Comparison of ENCODE assay signal across 19 cellular contexts in the genomic region with DNA sequence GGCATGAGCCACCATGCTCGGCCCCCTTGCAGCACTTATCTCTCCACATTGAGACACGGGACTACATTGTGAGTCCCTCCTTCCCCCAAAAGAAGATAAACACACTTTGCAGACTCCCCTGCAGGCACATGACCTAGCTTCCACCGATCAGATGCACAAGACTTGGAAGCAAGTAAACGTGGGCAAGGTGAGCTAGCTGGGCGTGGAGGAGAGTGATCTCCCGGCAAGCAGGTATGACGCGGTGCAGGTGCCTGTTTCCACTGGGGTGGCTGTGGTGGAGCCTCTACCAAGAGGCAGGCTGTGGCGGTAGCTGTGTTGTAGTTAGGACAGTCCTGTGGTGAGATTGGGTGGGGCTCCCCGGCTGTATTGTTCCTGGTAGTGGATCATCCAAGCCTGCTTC.
"Had no signal": no experiment of that assay in that cellular context is flagged by ENCODE, and none has a peak within 500 bp of the region (broad histone marks: within the 10 kb centered on the region; RNA-seq: fewer than 3 reads in every experiment).

No MANE protein-coding gene starts in this region.

- FAIRE-seq: astrocyte, endothelial cell of umbilical vein, frontal cortex had no signal

- DNase-seq: activated CD4-positive, alpha-beta T cell treated with anti-CD3 and anti-CD28 coated beads, Interleukin-2, amount 50 U/mL, for 1 hour; activated CD8-positive, alpha-beta memory T cell treated with anti-CD3 and anti-CD28 coated beads, Interleukin-2, amount 50 U/mL, for 4 hours; activated gamma-delta T cell treated with Interleukin-2 at 50 U/mL for 16 hours; activated T-cell treated with anti-CD3 and anti-CD28 coated beads, Interleukin-2, amount 50 U/mL, for 72 hours; cerebellar nuclear complex; effector CD8-positive, alpha-beta T cell; hypothalamus; T1000; trophoblast cell had no signal

- H3K36me3 ChIP-seq: adrenal gland, breast epithelium had no signal

- ATAC-seq: activated CD4-positive, CD25-positive, alpha-beta regulatory T cell treated with anti-CD3 and anti-CD28 coated beads, Interleukin-2, amount 50 U/mL, for 24 hours; activated naive CD4-positive, alpha-beta T cell treated with anti-CD3 and anti-CD28 coated beads, Interleukin-2, amount 50 U/mL, for 72 hours; activated T-cell treated with anti-CD3 and anti-CD28 coated beads, Interleukin-2, amount 50 U/mL, for 72 hours; left lobe of liver; natural killer cell treated with Interleukin-12 subunit alpha and Interleukin-12 subunit beta and Interleukin-15 and Interleukin-18, amount 100 ng/mL, for 72 hours had no signal

- H3K9me3 ChIP-seq: adrenal gland, breast epithelium had no signal

- H3K27me3 ChIP-seq: adrenal gland, breast epithelium had no signal

- H3K27ac ChIP-seq: adrenal gland, breast epithelium had no signal

- H3K4me3 ChIP-seq: adrenal gland, breast epithelium, lung had no signal

- H3K4me1 ChIP-seq: adrenal gland, breast epithelium had no signal
